Comparison of ENCODE assay signal across 25 cellular contexts in the genomic region with DNA sequence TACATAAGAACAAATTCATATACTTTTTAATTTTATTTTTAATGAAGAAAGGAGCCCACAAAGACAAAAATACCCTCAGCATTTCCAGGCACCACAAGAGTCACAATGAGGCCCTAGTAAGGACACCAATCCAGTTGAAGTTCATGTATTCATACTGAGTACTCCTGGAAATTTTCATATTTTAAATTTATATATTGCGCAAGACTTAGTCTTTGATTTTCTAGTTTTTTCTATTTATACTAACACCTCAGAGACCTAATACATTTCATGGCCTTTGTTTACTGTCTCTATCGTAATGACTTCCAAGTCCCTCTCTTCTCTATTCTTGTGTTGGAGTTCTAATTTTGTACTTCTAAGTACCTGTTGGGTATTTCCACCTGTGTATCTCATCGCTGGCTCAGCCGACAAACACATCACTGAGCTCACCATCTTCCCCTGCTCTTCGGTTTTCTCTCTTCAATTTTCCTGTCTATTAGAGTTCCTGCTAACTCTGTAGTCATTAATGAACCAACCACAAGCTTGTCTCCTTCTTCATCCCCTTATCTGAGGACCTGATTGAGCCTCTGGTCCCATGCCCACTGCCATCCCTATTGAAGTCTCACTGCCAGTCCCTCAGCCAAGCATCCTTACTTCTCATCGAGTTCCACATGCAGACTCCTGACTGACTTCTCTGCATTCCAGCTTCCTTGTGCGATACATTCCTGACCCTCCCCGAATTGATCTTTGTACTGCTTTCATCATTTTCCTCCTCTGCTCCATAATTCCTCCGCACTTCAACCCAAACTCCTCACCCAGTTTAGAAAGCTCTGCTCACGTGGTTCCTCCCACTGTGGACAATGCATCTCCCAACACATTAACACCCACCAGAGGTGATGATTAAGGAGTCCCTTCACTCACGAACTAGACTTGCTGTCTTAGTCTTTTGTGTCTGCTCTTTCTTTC. TPM values are rescaled to one million over a fixed set of nuclear protein-coding genes. Genes with fewer than 3 reads are reported as not detected.
A peak's percentile ranks its signal among the peaks of the same experiment; 100 is the strongest.
DNase-seq lines count a peak whose midpoint lies in the region; ATAC-seq and TF ChIP-seq lines count a peak whose summit lies in the region.
"Had no signal": no experiment of that assay in that cellular context is flagged by ENCODE, and none has a peak within 500 bp of the region (broad histone marks: within the 10 kb centered on the region; RNA-seq: fewer than 3 reads in every experiment).

No MANE protein-coding gene starts in this region.

- H3K4me3 Mint-ChIP-seq in GM23338 (no peak overlapping the region), progenitor cell of endocrine pancreas (ENCODE audit: low read depth) (no peak overlapping the region)
- H3K4me3 Mint-ChIP-seq: activated naive CD4-positive, alpha-beta T cell treated with anti-CD3 and anti-CD28 coated beads, Interleukin-2, amount 50 U/mL, for 24 hours; activated T-helper 17 cell treated with anti-CD3 and anti-CD28 coated beads, Interleukin-2, amount 50 U/mL, for 72 hours; central memory CD8-positive, alpha-beta T cell; T-helper 2 cell treated with Interferon-gamma antibody and Interleukin-4, amounts not matched to agents 5 μg/mL and 100 μg/mL, for 36 hours had no signal

- H4K20me1 ChIP-seq in GM23338 (replicated peaks; ENCODE audit: insufficient read depth), result no peaks in the 10 kb centered on the region

- H3K4me3 ChIP-seq in GM23338 (no peak overlapping the region), RWPE2 (ENCODE audit: severe bottlenecking) (no peak overlapping the region), fibroblast of mammary gland (ENCODE audit: control insufficient read depth, low read depth, low read length) (no peak overlapping the region)
- H3K4me3 ChIP-seq: ascending aorta, HAP-1, heart right ventricle, thoracic aorta had no signal

- H3K27me3 Mint-ChIP-seq in GM23338 (ENCODE audit: insufficient read depth, low read depth, poor library complexity) (peaks cover 2% of the 10 kb centered on the region), progenitor cell of endocrine pancreas (no peaks in the 10 kb centered on the region)
- H3K27me3 Mint-ChIP-seq: activated naive CD4-positive, alpha-beta T cell treated with anti-CD3 and anti-CD28 coated beads, Interleukin-2, amount 50 U/mL, for 24 hours; naive B cell had no signal

- H3K4me1 Mint-ChIP-seq in GM23338, result peaks cover 11% of the 10 kb centered on the region
- peaks cover 43% of the 10 kb centered on the region for H3K4me1 Mint-ChIP-seq in progenitor cell of endocrine pancreas (ENCODE audit: low read depth)
- H3K4me1 Mint-ChIP-seq: activated naive CD4-positive, alpha-beta T cell treated with anti-CD3 and anti-CD28 coated beads, Interleukin-2, amount 50 U/mL, for 24 hours; central memory CD8-positive, alpha-beta T cell had no signal

- H3K9me3 ChIP-seq in RWPE2 (ENCODE audit: severe bottlenecking), result no peaks in the 10 kb centered on the region
- H3K9me3 ChIP-seq: ascending aorta, HAP-1, heart right ventricle, thoracic aorta had no signal

- H3K36me3 Mint-ChIP-seq in GM23338 (ENCODE audit: low read depth) (no peaks in the 10 kb centered on the region), progenitor cell of endocrine pancreas (ENCODE audit: insufficient read depth) (no peaks in the 10 kb centered on the region)
- H3K36me3 Mint-ChIP-seq in activated naive CD4-positive, alpha-beta T cell treated with anti-CD3 and anti-CD28 coated beads, Interleukin-2, amount 50 U/mL, for 72 hours, result no peaks in the 10 kb centered on the region
- H3K36me3 Mint-ChIP-seq: activated naive CD4-positive, alpha-beta T cell treated with anti-CD3 and anti-CD28 coated beads, Interleukin-2, amount 50 U/mL, for 24 hours; naive B cell had no signal

- no peaks in the 10 kb centered on the region for H3K9me3 Mint-ChIP-seq in GM23338
- H3K9me3 Mint-ChIP-seq in progenitor cell of endocrine pancreas (ENCODE audit: low read depth), result no peaks in the 10 kb centered on the region
- peaks cover 0 to 4% of the 10 kb centered on the region in 2 donors for H3K9me3 Mint-ChIP-seq in activated naive CD4-positive, alpha-beta T cell treated with anti-CD3 and anti-CD28 coated beads, Interleukin-2, amount 50 U/mL, for 72 hours
- H3K9me3 Mint-ChIP-seq: activated naive CD4-positive, alpha-beta T cell treated with anti-CD3 and anti-CD28 coated beads, Interleukin-2, amount 50 U/mL, for 24 hours; activated T-helper 17 cell treated with anti-CD3 and anti-CD28 coated beads, Interleukin-2, amount 50 U/mL, for 72 hours; central memory CD8-positive, alpha-beta T cell; naive B cell; T-helper 2 cell treated with Interferon-gamma antibody and Interleukin-4, amounts not matched to agents 5 μg/mL and 100 μg/mL, for 36 hours had no signal

- no peak overlapping the region for H3K4me2 ChIP-seq in GM23338

- 0 out of 2 replicates have a peak, but pooled peaks cover 11% of the 10 kb centered on the region for H3K9me2 ChIP-seq in GM23338 (ENCODE audit: insufficient read depth)

- ATAC-seq in GM23338 (no peak), RWPE2 (ENCODE audit: low read depth) (no peak), HG02759 (IDR thresholded peaks at IDR 0.05; ENCODE audit: unreplicated experiment) (no peak)
- ATAC-seq in activated naive CD4-positive, alpha-beta T cell treated with anti-CD3 and anti-CD28 coated beads, Interleukin-2, amount 50 U/mL, for 72 hours, result no peak
- ATAC-seq: heart right ventricle; stimulated activated naive CD8-positive, alpha-beta T cell treated with anti-CD3 and anti-CD28 coated beads, Interleukin-15, Interleukin-2, amounts not matched to agents 100 U/mL and 50 U/mL, for 24 hours had no signal

- DNase-seq in GM23338 (ENCODE audit: low spot score) (no peak), RWPE2 (ENCODE audit: low spot score) (no peak), fibroblast of mammary gland (ENCODE audit: low read depth) (peak; percentile 41), progenitor cell of endocrine pancreas (ENCODE audit: low spot score, unreplicated experiment) (no peak), NCI-H510A treated with DMSO at 0.1 percent for 48 hours (lab: John Stamatoyannopoulos, UW) (no peak), RWPE1 (ENCODE audit: low spot score) (no peak)
- DNase-seq in activated naive CD4-positive, alpha-beta T cell treated with anti-CD3 and anti-CD28 coated beads, Interleukin-2, amount 50 U/mL, for 72 hours (ENCODE audit: low spot score in 2 of 2), result no peak
- DNase-seq: activated CD8-positive, alpha-beta memory T cell treated with anti-CD3 and anti-CD28 coated beads, Interleukin-2, amount 50 U/mL, for 4 hours; heart right ventricle; KG1; naive B cell; NCI-H187 treated with DMSO at 0.1 percent for 48 hours; NCI-H526 treated with DMSO at 0.1 percent for 48 hours; stimulated activated CD4-positive, alpha-beta T cell treated with anti-CD3 and anti-CD28 coated beads, Interleukin-12 subunit alpha, Interleukin-12 subunit beta, amount 100 ng/mL, for 4 hours; stimulated activated CD4-positive, alpha-beta T cell treated with anti-CD3 and anti-CD28 coated beads, Interleukin-4, amount 100 ng/mL, for 24 hours; stimulated activated naive CD8-positive, alpha-beta T cell treated with anti-CD3 and anti-CD28 coated beads, Interleukin-15, Interleukin-2, amounts not matched to agents 100 U/mL and 50 U/mL, for 24 hours; WERI-Rb-1 had no signal

- CTCF ChIA-PET in RWPE1 (lab: Yijun Ruan, JAX), result no interaction called here

- H3K36me3 ChIP-seq in GM23338 (ENCODE audit: insufficient read depth), result no peaks in the 10 kb centered on the region; the same call in 1 of the 2 replicates
- H3K36me3 ChIP-seq in RWPE2 (ENCODE audit: low read depth), result no peaks in the 10 kb centered on the region
- H3K36me3 ChIP-seq: ascending aorta, HAP-1, heart right ventricle, thoracic aorta, WERI-Rb-1 had no signal

- H3K4me1 ChIP-seq in GM23338 (ENCODE audit: insufficient read depth) (peaks cover 5% of the 10 kb centered on the region; the same call in 1 of the 2 replicates), RWPE2 (ENCODE audit: insufficient read depth, poor library complexity, severe bottlenecking) (peaks cover 27% of the 10 kb centered on the region)
- H3K4me1 ChIP-seq: HAP-1 had no signal

- no peak overlapping the region for H3K27ac ChIP-seq in GM23338 (ENCODE audit: low read depth)
- peak overlapping the region; percentile 36 for H3K27ac ChIP-seq in RWPE2 (ENCODE audit: poor library complexity, severe bottlenecking)
- no peak overlapping the region for H3K27ac ChIP-seq in RWPE1
- H3K27ac ChIP-seq: ascending aorta, heart right ventricle, thoracic aorta, WERI-Rb-1 had no signal

- H3F3A ChIP-seq in GM23338 (replicated peaks; ENCODE audit: low read depth), result no peaks in the 10 kb centered on the region

- H3K79me2 ChIP-seq in GM23338 (replicated peaks; ENCODE audit: insufficient read depth), result no peaks in the 10 kb centered on the region

- POLR2A ChIA-PET in RWPE1 (lab: Yijun Ruan, JAX; ENCODE audit: low non-redundant PET), result no interaction called here

- TF ChIP-seq CTCF in GM23338 (conservative IDR thresholded peaks at IDR 0.05; ENCODE audit: low read depth in 2 of 2), result no peak
- no peak for TF ChIP-seq CTCF in RWPE2 (IDR thresholded peaks at IDR 0.05; ENCODE audit: poor library complexity, severe bottlenecking)
- TF ChIP-seq CTCF in fibroblast of mammary gland (conservative IDR thresholded peaks at IDR 0.05; ENCODE audit: control insufficient read depth, insufficient read depth, low read depth, low read length), result no peak
- no peak for TF ChIP-seq CTCF in progenitor cell of endocrine pancreas (IDR thresholded peaks at IDR 0.05; ENCODE audit: unreplicated experiment)
- TF ChIP-seq CTCF in RWPE1 (conservative IDR thresholded peaks at IDR 0.05; ENCODE audit: low read depth), result no peak

- peak overlapping the region; percentile 74 for H2AFZ ChIP-seq in GM23338

- H3K27ac Mint-ChIP-seq in GM23338, result no peak overlapping the region
- H3K27ac Mint-ChIP-seq in progenitor cell of endocrine pancreas, result peak overlapping the region; percentile 21
- H3K27ac Mint-ChIP-seq in activated naive CD4-positive, alpha-beta T cell treated with anti-CD3 and anti-CD28 coated beads, Interleukin-2, amount 50 U/mL, for 72 hours, result no peak overlapping the region
- H3K27ac Mint-ChIP-seq: activated naive CD4-positive, alpha-beta T cell treated with anti-CD3 and anti-CD28 coated beads, Interleukin-2, amount 50 U/mL, for 24 hours; activated T-helper 17 cell treated with anti-CD3 and anti-CD28 coated beads, Interleukin-2, amount 50 U/mL, for 72 hours; T-helper 2 cell treated with Interferon-gamma antibody and Interleukin-4, amounts not matched to agents 5 μg/mL and 100 μg/mL, for 36 hours had no signal

- H3K27me3 ChIP-seq in GM23338 (ENCODE audit: insufficient read depth) (no peaks in the 10 kb centered on the region), RWPE2 (ENCODE audit: insufficient read depth, poor library complexity, severe bottlenecking) (no peaks in the 10 kb centered on the region)
- H3K27me3 ChIP-seq: ascending aorta, heart right ventricle had no signal

RNA-seq across cellular contexts. Expression of a gene that starts 17.3 kb away (rescaled TPM):
- 62.4 and 62.9 TPM in 2 replicates for total RNA-seq in GM23338 (2014; rRNA removed; shearing (Covaris generic))
- polyA plus RNA-seq in GM23338 (2016; fragmentation: Nextera tagmentation; extraction: Ambion mirVana), result 19.4 and 21.5 TPM in 2 replicates
- total RNA-seq in progenitor cell of endocrine pancreas, result 193 and 214 TPM in 2 replicates
- total RNA-seq in activated naive CD4-positive, alpha-beta T cell treated with anti-CD3 and anti-CD28 coated beads, Interleukin-2, amount 50 U/mL, for 72 hours, result 100 to 1,000 TPM in 1 of 2 donors, 10 to 100 TPM in 1; 97.3 to 176 TPM
